In genomic region chr22:50303848-50304527, GRCh38 we compare ENCODE assay signal across 6 cellular contexts. TPM values are rescaled to one million over a fixed set of nuclear protein-coding genes. Genes with fewer than 3 reads are reported as not detected.
A peak's percentile ranks its signal among the peaks of the same experiment; 100 is the strongest.
DNase-seq lines count a peak whose midpoint lies in the region; ATAC-seq, FAIRE-seq and TF ChIP-seq lines count a peak whose summit lies in the region.

No MANE protein-coding gene starts in this region.

- no peaks in the 10 kb centered on the region for H3K36me3 Mint-ChIP-seq in glutamatergic neuron (ENCODE audit: unreplicated experiment)

- no peak overlapping the region for H3K27ac Mint-ChIP-seq in glutamatergic neuron (ENCODE audit: unreplicated experiment)

- peaks cover 5% of the 10 kb centered on the region for H3K4me1 Mint-ChIP-seq in glutamatergic neuron (ENCODE audit: low read depth, unreplicated experiment)

- ATAC-seq in HG02973 (IDR thresholded peaks at IDR 0.05; ENCODE audit: unreplicated experiment) = no peak

- peak; percentile 87 for FAIRE-seq in GM12891 (lab: Jason Lieb, UNC)
- FAIRE-seq in D721Med (lab: Jason Lieb, UNC) = no peak

- H3K9me3 Mint-ChIP-seq in glutamatergic neuron (ENCODE audit: unreplicated experiment) = peaks cover 7% of the 10 kb centered on the region

- no peak for TF ChIP-seq POLR2A in GM12891 (IDR thresholded peaks at IDR 0.05; ENCODE audit: low read depth, low read length)

- H3K27me3 Mint-ChIP-seq in glutamatergic neuron (ENCODE audit: unreplicated experiment) = peaks cover 10% of the 10 kb centered on the region

- no peak overlapping the region for H3K4me3 Mint-ChIP-seq in glutamatergic neuron (ENCODE audit: unreplicated experiment)

- DNase-seq in GM12891 (ENCODE audit: insufficient read length, low spot score) = no peak
- DNase-seq in astrocyte of the hippocampus (ENCODE audit: low read depth, low spot score) = peak; percentile 45
- peak; percentile 72 for DNase-seq in myocyte (ENCODE audit: low read depth)
- no peak for DNase-seq in D721Med (ENCODE audit: insufficient read length, low spot score)
- no peak for DNase-seq in glutamatergic neuron

- no peak for TF ChIP-seq CTCF in D721Med (IDR thresholded peaks at IDR 0.05; ENCODE audit: insufficient read depth, missing control alignments)
- TF ChIP-seq CTCF in glutamatergic neuron (IDR thresholded peaks at IDR 0.05; ENCODE audit: partially characterized antibody, unreplicated experiment) = no peak

TF ChIP-seq in GM12891, 5 proteins besides CTCF, POLR2A, EP300 and RAD21:
- TF ChIP-seq POU2F2 (IDR thresholded peaks at IDR 0.05; ENCODE audit: low read depth, low read length) (no peak), SPI1 (IDR thresholded peaks at IDR 0.05; ENCODE audit: low read depth, low read length) (no peak), PAX5 (IDR thresholded peaks at IDR 0.05; ENCODE audit: insufficient read depth, low read length, severe bottlenecking) (no peak), TAF1 (IDR thresholded peaks at IDR 0.05; ENCODE audit: low read depth, low read length) (no peak), POLR2AphosphoS5 (IDR thresholded peaks at IDR 0.05; ENCODE audit: low read depth, low read length) (no peak)

RNA-seq across cellular contexts. Expression of gene PLXNB2, which starts 3.5 kb away (rescaled TPM):
- 57.5 TPM for polyA plus RNA-seq in GM12891 (2012; ENCODE audit: low read depth, missing spikeins)
- 112 and 163 TPM in 2 replicates for total RNA-seq in myocyte
- polyA plus RNA-seq in myocyte (2012) = 255 TPM
- 95.2 TPM for total RNA-seq in glutamatergic neuron (ENCODE audit: unreplicated experiment)

RNA-seq across cellular contexts. Expression of gene DENND6B, which starts 22.8 kb away (rescaled TPM):
- polyA plus RNA-seq in GM12891 (2012; ENCODE audit: low read depth, missing spikeins) = 12.4 TPM
- 4.7 TPM in 2 replicates for total RNA-seq in myocyte
- polyA plus RNA-seq in myocyte (2012) = 9.7 TPM
- 32.1 TPM for total RNA-seq in glutamatergic neuron (ENCODE audit: unreplicated experiment)

RNA-seq across cellular contexts. Expression of gene MAPK11, which starts 33.8 kb away (rescaled TPM):
- polyA plus RNA-seq in GM12891 (2012; ENCODE audit: low read depth, missing spikeins) = 4.8 TPM
- total RNA-seq in myocyte (3.2 and 3.3 TPM in 2 replicates), glutamatergic neuron (ENCODE audit: unreplicated experiment) (131 TPM)
- polyA plus RNA-seq in myocyte (2012) = 6.0 TPM

RNA-seq across cellular contexts. Expression of gene PPP6R2, which starts 39.1 kb away (rescaled TPM):
- polyA plus RNA-seq in GM12891 (2012; ENCODE audit: low read depth, missing spikeins) = 22.9 TPM
- 65.8 and 74.8 TPM in 2 replicates for total RNA-seq in myocyte
- 39.5 TPM for polyA plus RNA-seq in myocyte (2012)
- 122 TPM for total RNA-seq in glutamatergic neuron (ENCODE audit: unreplicated experiment)

RNA-seq across cellular contexts. Expression of gene MAPK12, which starts 42.5 kb away (rescaled TPM):
- polyA plus RNA-seq in GM12891 (2012; ENCODE audit: low read depth, missing spikeins) = 11.3 TPM
- 27.9 and 30.0 TPM in 2 replicates for total RNA-seq in myocyte
- 15.1 TPM for polyA plus RNA-seq in myocyte (2012)
- 88.5 TPM for total RNA-seq in glutamatergic neuron (ENCODE audit: unreplicated experiment)

Comparison
In these comparisons a context has a peak if more than half of its experiments do, and no peak if none do; other contexts are left out.
1. DNase-seq: peak in astrocyte of the hippocampus (single experiment) and myocyte (single experiment); none in GM12891 (single experiment), D721Med (single experiment) and glutamatergic neuron (single experiment).
2. RNA of gene MAPK11, which starts 33.8 kb away (total RNA-seq): 131 TPM in glutamatergic neuron (single experiment); 3.2 to 3.3 TPM in myocyte; every median in the first group is over 10 times any median in the second.